ENCODE assay signal across 1 cellular context in genomic region chr9:35618325-35618727, GRCh38.
TF ChIP-seq lines count a peak whose summit lies in the region.

Gene CD72, minus strand, starts transcription at chr9:35618413. Its CDS starts 110 bp downstream, at chr9:35618303.

TF ChIP-seq in H1, 55 proteins besides CTCF, POLR2A, EP300 and RAD21 (continued from another document):
- TF ChIP-seq CREB1 (IDR thresholded peaks at IDR 0.05), result no peak
- TF ChIP-seq HDAC6 (IDR thresholded peaks at IDR 0.05; ENCODE audit: low read depth, low read length), result no peak
- TF ChIP-seq NANOG (IDR thresholded peaks at IDR 0.05; ENCODE audit: insufficient read depth, low read depth, low read length, poor library complexity, severe bottlenecking), result no peak
- no peak for TF ChIP-seq RFX5 (IDR thresholded peaks at IDR 0.05; ENCODE audit: borderline replicate concordance, low read depth, low read length)
- no peak for TF ChIP-seq USF2 (IDR thresholded peaks at IDR 0.05; ENCODE audit: low read length)
- TF ChIP-seq TEAD4 (IDR thresholded peaks at IDR 0.05; ENCODE audit: low read depth, low read length), result no peak
- no peak for TF ChIP-seq BRCA1 (IDR thresholded peaks at IDR 0.05; ENCODE audit: low read depth, low read length)
- TF ChIP-seq GTF2F1 (IDR thresholded peaks at IDR 0.05; ENCODE audit: borderline replicate concordance, low read depth, low read length), result no peak
- no peak for TF ChIP-seq CTBP2 (IDR thresholded peaks at IDR 0.05; ENCODE audit: borderline replicate concordance, insufficient read depth, insufficient read length, low read length)
- no peak for TF ChIP-seq BCL11A (IDR thresholded peaks at IDR 0.05; ENCODE audit: low read depth in 2 of 2, low read length in 2 of 2)
- TF ChIP-seq SP2 (IDR thresholded peaks at IDR 0.05; ENCODE audit: low read length), result no peak
- TF ChIP-seq HDAC2 (IDR thresholded peaks at IDR 0.05; ENCODE audit: borderline replicate concordance in 1 of 2, low read depth in 2 of 2, low read length in 2 of 2), result no peak
- TF ChIP-seq RXRA (IDR thresholded peaks at IDR 0.05; ENCODE audit: insufficient read depth, low read depth, low read length), result no peak
- TF ChIP-seq KDM1A (IDR thresholded peaks at IDR 0.05; ENCODE audit: borderline replicate concordance, low read length), result no peak
